ENCODE assay signal across 8 cellular contexts in the genomic region with DNA sequence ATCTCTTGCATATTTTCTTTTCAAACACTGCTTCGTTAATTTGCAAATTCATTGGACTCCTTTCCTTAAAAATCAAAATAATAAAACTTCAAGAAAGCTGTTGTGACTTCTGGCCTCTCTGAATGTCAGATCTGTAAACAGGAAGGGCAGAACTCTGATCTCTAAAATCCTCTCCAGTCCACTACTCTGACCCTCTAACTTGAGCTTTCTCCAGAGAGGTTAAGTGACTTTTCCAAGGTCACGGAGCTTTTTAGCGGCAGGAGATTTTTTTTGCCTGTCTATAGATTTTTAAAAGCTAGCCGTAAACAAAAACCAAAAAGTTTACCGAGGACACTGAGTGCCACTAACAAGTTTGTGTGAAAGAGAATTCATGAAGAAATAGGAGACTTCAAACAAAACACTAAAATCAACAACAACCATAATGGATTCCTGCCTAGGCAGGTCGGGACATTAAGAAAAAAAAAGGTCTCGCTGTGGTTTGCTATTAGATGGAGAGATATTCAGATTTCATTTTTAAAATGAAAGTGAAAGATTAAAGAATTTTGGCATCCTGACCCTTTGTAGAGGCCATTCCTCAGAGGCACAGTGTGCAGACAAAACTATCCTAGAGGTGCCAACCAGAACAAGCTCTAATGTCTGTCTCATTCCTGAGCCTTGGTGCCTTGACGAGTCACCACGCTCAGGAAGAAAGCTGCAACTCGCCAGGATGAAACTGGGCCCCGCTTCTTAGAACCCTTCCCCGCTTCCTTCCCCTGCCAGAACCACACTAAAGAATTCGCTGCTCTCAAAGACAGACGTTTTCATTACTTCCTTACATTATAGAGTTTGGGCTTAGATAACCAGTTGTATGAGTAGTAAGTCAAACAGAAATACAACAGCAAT.
DNase-seq lines count a peak whose midpoint lies in the region; ATAC-seq and TF ChIP-seq lines count a peak whose summit lies in the region.

No MANE protein-coding gene starts in this region.

- H3K9me3 ChIP-seq in gastrocnemius medialis: no peaks in the 10 kb centered on the region

- no peak for TF ChIP-seq CTCF in WI38 (IDR thresholded peaks at IDR 0.05; ENCODE audit: low read depth, low read length)
- no peak for TF ChIP-seq CTCF in gastrocnemius medialis (IDR thresholded peaks at IDR 0.05 in 4 of 5, conservative IDR thresholded peaks at IDR 0.05 in 1 of 5)
- no peak for TF ChIP-seq CTCF in GM20000 (IDR thresholded peaks at IDR 0.05; ENCODE audit: extremely low read depth, missing control alignments)

- peaks cover 21 to 39% of the 10 kb centered on the region in 2 donors for H3K4me1 ChIP-seq in gastrocnemius medialis

- H3K36me3 ChIP-seq in gastrocnemius medialis: no peaks in the 10 kb centered on the region

- TF ChIP-seq POLR2A in gastrocnemius medialis (IDR thresholded peaks at IDR 0.05): no peak

- ATAC-seq in gastrocnemius medialis: peak in 1 of 2 donors; percentile 12

- H3K27me3 ChIP-seq in gastrocnemius medialis: peaks cover 0 to 31% (median 21%) of the 10 kb centered on the region in 3 donors

- peak overlapping the region; percentile 64 for H3K4me3 ChIP-seq in WI38 (ENCODE audit: low read depth, low read length)
- peak overlapping the region; percentile 12 to 57 (median 47) for H3K4me3 ChIP-seq in gastrocnemius medialis

- intact Hi-C loops in gastrocnemius medialis (cut with DNase I; ENCODE audit: low total_unique reads): loop anchor here (1.0 kb wide), 1 partner anchor 17 kb away; no protein-coding TSS in a partner anchor

- peak overlapping the region; percentile 64 to 86 (median 82) for H3K27ac ChIP-seq in gastrocnemius medialis

- DNase-seq in stimulated activated CD4-positive, alpha-beta T cell treated with anti-CD3 and anti-CD28 coated beads, Interleukin-15, amount 100 ng/mL, for 24 hours: peak; percentile 40
- no peak for DNase-seq in stimulated activated CD4-positive, alpha-beta T cell treated with anti-CD3 and anti-CD28 coated beads, Interleukin-4, amount 100 ng/mL, for 1 hour
- peak; percentile 41 for DNase-seq in globus pallidus (ENCODE audit: low spot score)
- no peak for DNase-seq in gastrocnemius medialis
- DNase-seq in ureter (ENCODE audit: low spot score): no peak
- DNase-seq in GM20000 (ENCODE audit: low spot score): no peak
- no peak for DNase-seq in HuH-7.5 (ENCODE audit: low spot score)

- in situ Hi-C loops in gastrocnemius medialis (cut with MboI; ENCODE audit: low sequenced_read_pairs in 4 of 4): no loop called here

Comparison
In these comparisons a context has a peak if more than half of its experiments do, and no peak if none do; other contexts are left out.
1. DNase-seq: peak in stimulated activated CD4-positive, alpha-beta T cell treated with anti-CD3 and anti-CD28 coated beads, Interleukin-15, amount 100 ng/mL, for 24 hours (single experiment) and globus pallidus (single experiment); none in stimulated activated CD4-positive, alpha-beta T cell treated with anti-CD3 and anti-CD28 coated beads, Interleukin-4, amount 100 ng/mL, for 1 hour (single experiment), gastrocnemius medialis (0 of 2), ureter (single experiment), GM20000 (single experiment) and HuH-7.5 (single experiment).